Comparison of ENCODE assay signal across 20 cellular contexts in the genomic region with DNA sequence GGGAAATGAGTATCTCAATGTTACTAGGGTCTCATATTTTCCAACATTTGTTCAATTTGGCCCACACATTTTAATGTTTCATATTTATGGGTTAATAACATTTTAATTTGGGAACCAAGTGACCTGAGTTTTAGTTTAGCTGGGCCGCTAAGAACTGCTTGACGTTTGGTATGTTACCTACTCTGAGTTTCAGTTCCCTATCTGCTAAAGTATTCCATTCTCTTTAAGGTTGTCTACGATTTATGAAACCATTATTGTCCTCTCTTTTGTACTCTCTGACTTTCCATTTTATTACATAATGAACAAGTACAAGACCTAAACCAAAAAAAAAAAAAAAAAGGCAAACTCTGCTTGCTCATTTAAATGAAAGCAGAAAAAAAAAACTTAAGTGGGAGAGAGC.
DNase-seq lines count a peak whose midpoint lies in the region; ATAC-seq and TF ChIP-seq lines count a peak whose summit lies in the region.
"Had no signal": no experiment of that assay in that cellular context is flagged by ENCODE, and none has a peak within 500 bp of the region (broad histone marks: within the 10 kb centered on the region; RNA-seq: fewer than 3 reads in every experiment).

No MANE protein-coding gene starts in this region.

- H3K9ac ChIP-seq in rectal smooth muscle tissue (ENCODE audit: low read length): no peak overlapping the region
- no peak overlapping the region for H3K9ac ChIP-seq in PC-3 (ENCODE audit: low read length)
- H3K9ac ChIP-seq: SK-N-SH had no signal

- TF ChIP-seq CTCF in tibial nerve (IDR thresholded peaks at IDR 0.05) (no peak), PC-3 (conservative IDR thresholded peaks at IDR 0.05; ENCODE audit: low read depth, low read length) (no peak)

- no peak for TF ChIP-seq EP300 in tibial nerve (IDR thresholded peaks at IDR 0.05)

- WGBS in tibial nerve, 2 donors: 68 to 79% methylated on average over 3 of the region's 3 CpGs

- no peaks in the 10 kb centered on the region for H4K20me1 ChIP-seq in PC-3 (ENCODE audit: low read length)

- no TSS peak for BruUV-seq in PC-3 (replicated peaks; lab: Mats Ljungman, UMichigan)

- CTCF ChIA-PET in PC-3 (lab: Charles Lee): interaction anchor here (0.7 kb wide), 1 partner anchor 24 kb away, joined by 3 read pairs; no protein-coding TSS in a partner anchor

- peak overlapping the region; percentile 24 for H3K27ac ChIP-seq in rectal smooth muscle tissue (ENCODE audit: low read depth, low read length)
- H3K27ac ChIP-seq in tibial nerve: peak overlapping the region in 1 of 4 donors; percentile 38
- H3K27ac ChIP-seq in PC-3 (ENCODE audit: low read length): no peak overlapping the region
- H3K27ac ChIP-seq: 22Rv1, breast epithelium, spleen, suprapubic skin had no signal

- H3K4me2 ChIP-seq in PC-3 (ENCODE audit: low read length): no peak overlapping the region
- H3K4me2 ChIP-seq: SK-N-SH had no signal

- POLR2A ChIA-PET in PC-3 (lab: Charles Lee; ENCODE audit: unreplicated experiment): no interaction called here

- no peaks in the 10 kb centered on the region for H3F3A ChIP-seq in PC-3 (ENCODE audit: low read length, unreplicated experiment)

- DNase-seq in NOMO-1 treated with DMSO at 0.1 percent for 48 hours (lab: John Stamatoyannopoulos, UW; ENCODE audit: unreplicated experiment) (peak; percentile 5), NOMO-1 treated with dmso at 0.1 percent for 144 hours (lab: John Stamatoyannopoulos, UW; ENCODE audit: unreplicated experiment) (no peak), tibial nerve (ENCODE audit: low spot score in 2 of 2) (no peak), PC-3 (no peak)
- DNase-seq in activated effector memory CD4-positive, alpha-beta T cell treated with Interleukin-2 at 50 U/mL for 16 hours: no peak
- DNase-seq: activated CD8-positive, alpha-beta memory T cell treated with anti-CD3 and anti-CD28 coated beads, Interleukin-2, amount 50 U/mL, for 4 hours; activated naive CD4-positive, alpha-beta T cell treated with anti-CD3 and anti-CD28 coated beads, Interleukin-2, amount 10 ng/mL, durations not matched to agents 7 days and 5 days; CD4-positive, alpha-beta T cell; effector memory CD8-positive, alpha-beta T cell; foreskin fibroblast; immature natural killer cell; NCI-H2029; SK-N-SH; spleen had no signal

- no peaks in the 10 kb centered on the region for H3K27me3 ChIP-seq in rectal smooth muscle tissue (ENCODE audit: control insufficient read depth, insufficient read depth, low read length)
- H3K27me3 ChIP-seq in tibial nerve: no peaks in the 10 kb centered on the region
- H3K27me3 ChIP-seq in PC-3 (ENCODE audit: low read length): peaks cover 59% of the 10 kb centered on the region
- H3K27me3 ChIP-seq: breast epithelium, spleen, suprapubic skin had no signal

- intact Hi-C loops in PC-3 (cut with micrococcal nuclease): no loop called here

- H3K4me1 ChIP-seq in rectal smooth muscle tissue (ENCODE audit: control insufficient read depth, insufficient read depth, low read length): peaks cover 7% of the 10 kb centered on the region
- peaks cover 0 to 25% (median 0%) of the 10 kb centered on the region in 4 donors for H3K4me1 ChIP-seq in tibial nerve
- no peaks in the 10 kb centered on the region for H3K4me1 ChIP-seq in PC-3 (ENCODE audit: insufficient read depth, low read length)
- H3K4me1 ChIP-seq: breast epithelium, spleen, suprapubic skin had no signal

- TF ChIP-seq POLR2A in tibial nerve (IDR thresholded peaks at IDR 0.05): no peak

- no peak overlapping the region for H2AFZ ChIP-seq in PC-3 (ENCODE audit: low read length)

- H3K4me3 ChIP-seq in rectal smooth muscle tissue (ENCODE audit: low read length) (no peak overlapping the region), tibial nerve (no peak overlapping the region), PC-3 (ENCODE audit: low read length) (no peak overlapping the region)
- H3K4me3 ChIP-seq: breast epithelium, spleen, suprapubic skin had no signal

- H3K79me2 ChIP-seq in PC-3 (ENCODE audit: low read length): no peaks in the 10 kb centered on the region

- no peaks in the 10 kb centered on the region for H3K9me3 ChIP-seq in tibial nerve
- H3K9me3 ChIP-seq in PC-3 (ENCODE audit: low read length): no peaks in the 10 kb centered on the region
- H3K9me3 ChIP-seq: breast epithelium, SK-N-SH, spleen, suprapubic skin had no signal

- no peaks in the 10 kb centered on the region for H3K9me2 ChIP-seq in PC-3 (replicated peaks; ENCODE audit: low read length)
- H3K9me2 ChIP-seq: SK-N-SH had no signal

- no peaks in the 10 kb centered on the region for H3K36me3 ChIP-seq in rectal smooth muscle tissue (ENCODE audit: control insufficient read depth, insufficient read depth, low read length)
- H3K36me3 ChIP-seq in tibial nerve: no peaks in the 10 kb centered on the region
- no peaks in the 10 kb centered on the region for H3K36me3 ChIP-seq in PC-3 (ENCODE audit: low read depth, low read length)
- H3K36me3 ChIP-seq: breast epithelium, spleen, suprapubic skin had no signal

- ATAC-seq in GM21515 (IDR thresholded peaks at IDR 0.05; ENCODE audit: unreplicated experiment): peak; percentile 74
- peak; percentile 67 for ATAC-seq in HG03280 (IDR thresholded peaks at IDR 0.05; ENCODE audit: unreplicated experiment)
- ATAC-seq in PC-3: no peak
- ATAC-seq: effector memory CD8-positive, alpha-beta T cell had no signal
